8 cellular contexts compared by ENCODE assay signal in the genomic region with DNA sequence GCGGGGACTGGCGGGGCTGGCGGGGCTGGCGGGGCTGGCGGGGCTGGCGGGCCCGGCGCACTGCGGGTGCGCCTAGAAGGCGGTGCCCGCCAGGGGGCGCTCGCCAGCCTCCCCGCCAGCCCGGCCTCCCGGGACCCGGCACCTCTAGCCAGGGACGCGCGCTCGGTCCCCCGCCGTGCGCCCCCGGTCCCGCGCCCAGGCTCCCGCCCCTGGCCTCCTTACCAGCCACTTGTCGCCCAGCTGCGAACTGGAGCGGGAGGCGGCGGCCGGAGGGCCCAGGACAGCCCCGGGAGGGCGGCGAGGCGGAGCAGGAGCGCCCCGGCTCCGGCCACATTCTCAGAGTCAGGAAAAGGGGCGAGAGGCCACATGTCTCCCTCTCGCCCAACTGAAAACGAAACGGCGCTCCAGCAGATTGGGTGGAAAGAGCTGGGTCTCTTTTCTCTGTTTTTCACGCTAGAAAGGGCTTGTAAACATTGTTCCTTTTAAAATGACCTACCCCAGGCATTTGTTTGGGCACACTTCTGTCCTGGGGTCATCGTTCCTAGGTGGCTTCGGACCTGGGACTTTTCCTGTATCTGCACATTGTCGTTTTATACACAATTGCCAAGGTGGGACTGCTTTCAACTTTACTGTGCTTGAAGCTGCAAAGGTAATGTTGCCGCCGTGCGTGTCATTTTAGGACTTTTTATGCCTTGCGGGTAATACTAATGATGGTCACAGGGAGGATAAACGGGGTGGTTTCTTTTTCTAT. TPM values are rescaled to one million over a fixed set of nuclear protein-coding genes. Genes with fewer than 3 reads are reported as not detected.
A peak's percentile ranks its signal among the peaks of the same experiment; 100 is the strongest.
DNase-seq lines count a peak whose midpoint lies in the region; ATAC-seq, FAIRE-seq and TF ChIP-seq lines count a peak whose summit lies in the region.

No MANE protein-coding gene starts in this region.

- ATAC-seq in HG03064 (IDR thresholded peaks at IDR 0.05; ENCODE audit: low read depth, unreplicated experiment), result peak; percentile 88
- peak; percentile 80 for ATAC-seq in stimulated activated naive CD8-positive, alpha-beta T cell treated with anti-CD3 and anti-CD28 coated beads, Interleukin-15, amount 100 ng/mL, for 72 hours

- TF ChIP-seq CTCF in A673 (conservative IDR thresholded peaks at IDR 0.05; ENCODE audit: low read depth, low read length) (peak; percentile 34; the same call in 1 of the 2 replicates), fibroblast of villous mesenchyme (IDR thresholded peaks at IDR 0.05; ENCODE audit: insufficient read depth, low read depth, low read length) (peak; percentile 30), neural cell (IDR thresholded peaks at IDR 0.05; ENCODE audit: poor library complexity, severe bottlenecking) (peak; percentile 77)

- H3K27ac ChIP-seq in A673 (ENCODE audit: low read depth, low read length, poor library complexity, severe bottlenecking), result no peak overlapping the region
- H3K27ac ChIP-seq in neural cell (ENCODE audit: low read length), result no peak overlapping the region

- H3K4me3 ChIP-seq in A673 (ENCODE audit: low read depth, low read length, poor library complexity, severe bottlenecking) (peak overlapping the region; percentile 47), fibroblast of villous mesenchyme (ENCODE audit: low read depth, low read length) (peak overlapping the region; percentile 64), neural cell (ENCODE audit: low read length) (peak overlapping the region; percentile 74)

- H3K27ac Mint-ChIP-seq in stimulated activated naive CD8-positive, alpha-beta T cell treated with anti-CD3 and anti-CD28 coated beads, Interleukin-15, amount 100 ng/mL, for 72 hours, result peak overlapping the region; percentile 98 to 99

- no peaks in the 10 kb centered on the region for H3K9me2 ChIP-seq in neural cell (ENCODE audit: insufficient read depth, low read length)

- no peak for TF ChIP-seq EP300 in neural cell (conservative IDR thresholded peaks at IDR 0.05; ENCODE audit: poor library complexity, severe bottlenecking)

- intact Hi-C loops in A673 (cut with micrococcal nuclease; ENCODE audit: unreplicated experiment), result loop anchor here (5.0 to 10.0 kb wide), 2 partner anchors 87 to 1846 kb away; no protein-coding TSS in a partner anchor

- peaks cover 5% of the 10 kb centered on the region for H3K4me1 ChIP-seq in A673 (ENCODE audit: insufficient read depth, low read length, poor library complexity, severe bottlenecking)

- CTCF ChIA-PET in A673 (lab: Charles Lee), result no interaction called here

- peak overlapping the region; percentile 25 for H2AFZ ChIP-seq in neural cell (ENCODE audit: low read depth, low read length)

- no peaks in the 10 kb centered on the region for H3K27me3 Mint-ChIP-seq in stimulated activated naive CD8-positive, alpha-beta T cell treated with anti-CD3 and anti-CD28 coated beads, Interleukin-15, amount 100 ng/mL, for 72 hours

- H3K9me3 Mint-ChIP-seq in stimulated activated naive CD8-positive, alpha-beta T cell treated with anti-CD3 and anti-CD28 coated beads, Interleukin-15, amount 100 ng/mL, for 72 hours, result no peaks in the 10 kb centered on the region

- peak overlapping the region; percentile 57 for H3K9ac ChIP-seq in neural cell (ENCODE audit: low read length)

- no peak overlapping the region for H3K4me2 ChIP-seq in neural cell (ENCODE audit: low read length)

- no peaks in the 10 kb centered on the region for H3K36me3 ChIP-seq in A673 (ENCODE audit: insufficient read depth, low read length, poor library complexity, severe bottlenecking)
- H3K36me3 ChIP-seq in neural cell (ENCODE audit: insufficient read depth, low read length), result no peaks in the 10 kb centered on the region

- peaks cover 44% of the 10 kb centered on the region for H3K4me1 Mint-ChIP-seq in stimulated activated naive CD8-positive, alpha-beta T cell treated with anti-CD3 and anti-CD28 coated beads, Interleukin-15, amount 100 ng/mL, for 72 hours

- POLR2A ChIA-PET in A673 (lab: Charles Lee; ENCODE audit: low non-redundant PET), result interaction anchor here (0.6 kb wide), 1 partner anchor 7 kb away, joined by 3 read pairs; no protein-coding TSS in a partner anchor

- DNase-seq in A673 (ENCODE audit: low spot score) (peak; percentile 49), GM18507 (ENCODE audit: extremely low spot score, insufficient read length, low read depth) (peak; percentile 49), RKO (ENCODE audit: low spot score) (peak; percentile 77), fibroblast of villous mesenchyme (ENCODE audit: low read depth) (peak; percentile 61)
- peak; percentile 76 for DNase-seq in activated effector memory CD4-positive, alpha-beta T cell treated with Interleukin-2 at 50 U/mL for 16 hours
- DNase-seq in stimulated activated naive CD8-positive, alpha-beta T cell treated with anti-CD3 and anti-CD28 coated beads, Interleukin-15, amount 100 ng/mL, for 72 hours, result peak; percentile 89 to 90

- TF ChIP-seq RAD21 in neural cell (conservative IDR thresholded peaks at IDR 0.05), result peak; percentile 56

- H3K4me3 Mint-ChIP-seq in stimulated activated naive CD8-positive, alpha-beta T cell treated with anti-CD3 and anti-CD28 coated beads, Interleukin-15, amount 100 ng/mL, for 72 hours, result peak overlapping the region; percentile 96 to 98

- FAIRE-seq in GM18507 (lab: Jason Lieb, UNC), result no peak

- no TSS peak for BruUV-seq in A673 (replicated peaks; lab: Mats Ljungman, UMichigan)

- H4K20me1 ChIP-seq in neural cell (ENCODE audit: insufficient read depth), result no peaks in the 10 kb centered on the region

- no peaks in the 10 kb centered on the region for H3K79me2 ChIP-seq in neural cell (replicated peaks; ENCODE audit: insufficient read depth, low read length)

- H3K27me3 ChIP-seq in A673 (replicated peaks; ENCODE audit: insufficient read depth, low read depth, low read length, poor library complexity) (peaks cover 97% of the 10 kb centered on the region), neural cell (ENCODE audit: insufficient read depth, low read depth, low read length) (peaks cover 11% of the 10 kb centered on the region)

- H3K9me3 ChIP-seq in A673 (ENCODE audit: low read depth, low read length, poor library complexity, severe bottlenecking), result peaks cover 3% of the 10 kb centered on the region
- H3K9me3 ChIP-seq in neural cell (ENCODE audit: low read length), result peaks cover 4% of the 10 kb centered on the region

- H3F3A ChIP-seq in neural cell (ENCODE audit: insufficient read depth, low read length, poor library complexity, severe bottlenecking), result no peaks in the 10 kb centered on the region

TF ChIP-seq in neural cell, 6 proteins besides CTCF, POLR2A, EP300 and RAD21:
- TF ChIP-seq, protein P1, sequence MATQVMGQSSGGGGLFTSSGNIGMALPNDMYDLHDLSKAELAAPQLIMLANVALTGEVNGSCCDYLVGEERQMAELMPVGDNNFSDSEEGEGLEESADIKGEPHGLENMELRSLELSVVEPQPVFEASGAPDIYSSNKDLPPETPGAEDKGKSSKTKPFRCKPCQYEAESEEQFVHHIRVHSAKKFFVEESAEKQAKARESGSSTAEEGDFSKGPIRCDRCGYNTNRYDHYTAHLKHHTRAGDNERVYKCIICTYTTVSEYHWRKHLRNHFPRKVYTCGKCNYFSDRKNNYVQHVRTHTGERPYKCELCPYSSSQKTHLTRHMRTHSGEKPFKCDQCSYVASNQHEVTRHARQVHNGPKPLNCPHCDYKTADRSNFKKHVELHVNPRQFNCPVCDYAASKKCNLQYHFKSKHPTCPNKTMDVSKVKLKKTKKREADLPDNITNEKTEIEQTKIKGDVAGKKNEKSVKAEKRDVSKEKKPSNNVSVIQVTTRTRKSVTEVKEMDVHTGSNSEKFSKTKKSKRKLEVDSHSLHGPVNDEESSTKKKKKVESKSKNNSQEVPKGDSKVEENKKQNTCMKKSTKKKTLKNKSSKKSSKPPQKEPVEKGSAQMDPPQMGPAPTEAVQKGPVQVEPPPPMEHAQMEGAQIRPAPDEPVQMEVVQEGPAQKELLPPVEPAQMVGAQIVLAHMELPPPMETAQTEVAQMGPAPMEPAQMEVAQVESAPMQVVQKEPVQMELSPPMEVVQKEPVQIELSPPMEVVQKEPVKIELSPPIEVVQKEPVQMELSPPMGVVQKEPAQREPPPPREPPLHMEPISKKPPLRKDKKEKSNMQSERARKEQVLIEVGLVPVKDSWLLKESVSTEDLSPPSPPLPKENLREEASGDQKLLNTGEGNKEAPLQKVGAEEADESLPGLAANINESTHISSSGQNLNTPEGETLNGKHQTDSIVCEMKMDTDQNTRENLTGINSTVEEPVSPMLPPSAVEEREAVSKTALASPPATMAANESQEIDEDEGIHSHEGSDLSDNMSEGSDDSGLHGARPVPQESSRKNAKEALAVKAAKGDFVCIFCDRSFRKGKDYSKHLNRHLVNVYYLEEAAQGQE (IDR thresholded peaks at IDR 0.05; ENCODE audit: borderline replicate concordance), result no peak
- TF ChIP-seq POLR2AphosphoS5 (IDR thresholded peaks at IDR 0.05) (no peak), EZH2 (IDR thresholded peaks at IDR 0.05; ENCODE audit: borderline replicate concordance, insufficient read depth, low read length, poor library complexity, severe bottlenecking) (no peak), SMC3 (conservative IDR thresholded peaks at IDR 0.05; ENCODE audit: poor library complexity) (peak; percentile 69), TAF1 (IDR thresholded peaks at IDR 0.05; ENCODE audit: low read depth) (no peak), MXI1 (conservative IDR thresholded peaks at IDR 0.05; ENCODE audit: poor library complexity, severe bottlenecking) (peak; percentile 53)

RNA-seq across cellular contexts. Expression of gene PRKCQ, which starts 0.4 kb away (rescaled TPM):
- not detected in 2 replicates for total RNA-seq in A673 (2021)
- total RNA-seq in fibroblast of villous mesenchyme, result under 0.01 TPM in 2 replicates
- polyA plus RNA-seq in neural cell, result 0.26 and 0.61 TPM in 2 replicates
- 0.93 and 0.97 TPM in 2 replicates for polyA minus RNA-seq in neural cell
